8 cellular contexts compared by ENCODE assay signal in the genomic region with DNA sequence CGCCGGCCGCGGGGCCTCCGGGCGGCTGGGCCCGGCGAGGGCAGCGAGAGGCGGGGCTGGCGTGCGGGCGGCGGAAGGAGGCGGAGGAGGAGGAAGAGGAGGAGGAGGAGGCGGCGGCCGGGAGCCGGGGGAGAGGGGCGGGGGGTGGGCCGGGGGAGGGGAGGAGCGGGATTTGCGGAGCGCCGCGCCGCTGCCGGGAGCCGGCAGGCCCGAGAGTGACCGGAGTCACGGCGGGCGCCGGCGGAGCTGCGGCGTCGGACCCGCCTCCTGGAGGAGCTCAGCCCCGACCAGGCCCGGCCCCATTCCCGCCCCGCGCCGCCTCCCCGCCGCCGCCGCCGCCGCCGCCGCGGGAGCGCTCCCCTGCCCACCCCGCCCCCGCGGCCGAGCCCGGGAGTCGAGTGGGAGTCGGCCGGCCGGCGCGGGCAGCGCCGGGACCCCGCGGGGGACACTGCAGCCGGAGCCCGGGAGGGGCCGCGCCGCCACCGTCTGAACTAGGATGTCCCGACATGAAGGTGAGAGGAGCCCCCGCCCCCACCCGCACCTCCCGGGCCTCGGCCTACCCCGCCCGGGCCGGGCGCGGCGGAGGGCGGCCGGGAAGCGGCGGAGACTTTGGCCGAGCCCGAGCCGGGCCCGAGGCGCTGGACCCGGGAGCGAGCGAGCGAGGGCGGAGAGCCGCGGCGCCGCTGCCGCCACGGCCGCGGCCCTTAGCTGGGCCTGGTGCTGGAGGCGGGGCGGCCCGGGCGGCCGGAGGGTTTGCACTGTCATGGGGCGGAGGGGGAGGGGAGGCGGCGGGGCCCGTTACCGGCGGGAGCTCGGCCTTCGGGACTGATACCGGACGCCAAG. TPM values are rescaled to one million over a fixed set of nuclear protein-coding genes. Genes with fewer than 3 reads are reported as not detected.
DNase-seq lines count a peak whose midpoint lies in the region; ATAC-seq and TF ChIP-seq lines count a peak whose summit lies in the region.

KCMF1 (plus strand) TSS at position 206 of the 843 bp plus-strand sequence; CDS start at position 497, 291 bp downstream.

- ATAC-seq in GM19035 (IDR thresholded peaks at IDR 0.05; ENCODE audit: unreplicated experiment) (peak; percentile 55), HG03280 (IDR thresholded peaks at IDR 0.05; ENCODE audit: unreplicated experiment) (peak; percentile 51), PC-3 (peak; percentile 72)
- peak; percentile 76 to 77 for ATAC-seq in activated T-cell treated with anti-CD3 and anti-CD28 coated beads, Interleukin-2, amount 50 U/mL, for 4 hours

- POLR2A ChIA-PET in BJ (lab: Charles Lee) (interaction anchor here (0.6 kb wide), 2 partner anchors 11 to 13 kb away, joined by 3 to 4 read pairs; no protein-coding TSS in a partner anchor), PC-3 (lab: Charles Lee; ENCODE audit: unreplicated experiment) (interaction anchor here (0.6 to 3.2 kb wide), 7 partner anchors 13 to 82 kb away, joined by 3 to 31 read pairs (median 8); partner anchors contain the start of gene TMSB10)

- no peaks in the 10 kb centered on the region for H3K9me3 Mint-ChIP-seq in activated T-cell treated with anti-CD3 and anti-CD28 coated beads, Interleukin-2, amount 50 U/mL, for 4 hours

- peak; percentile 38 for TF ChIP-seq POLR2A in erythroblast (IDR thresholded peaks at IDR 0.05; ENCODE audit: low read length)

- H2AFZ ChIP-seq in PC-3 (ENCODE audit: low read length), result peak within 1 kb of the TSS; percentile 1; the same call in 1 of the 2 replicates

- H3K4me3 Mint-ChIP-seq in activated T-cell treated with anti-CD3 and anti-CD28 coated beads, Interleukin-2, amount 50 U/mL, for 4 hours, result peak within 1 kb of the TSS; percentile 100

- CTCF ChIA-PET in BJ (lab: Yijun Ruan, JAX) (interaction anchor here (1.0 to 2.0 kb wide), 4 partner anchors 9 to 47 kb away, joined by 3 to 4 read pairs (median 4); no protein-coding TSS in a partner anchor), PC-3 (lab: Charles Lee) (interaction anchor here (0.7 to 3.2 kb wide), 2 partner anchors 45 to 64 kb away, joined by 6 to 11 read pairs; no protein-coding TSS in a partner anchor)

- H4K20me1 ChIP-seq in PC-3 (ENCODE audit: low read length), result peaks cover 46% of the 10 kb centered on the region

- BruUV-seq in PC-3 (replicated peaks; lab: Mats Ljungman, UMichigan), result no TSS peak

- H3K4me1 ChIP-seq in PC-3 (ENCODE audit: insufficient read depth, low read length) (peaks cover 27% of the 10 kb centered on the region; the same call in 1 of the 2 replicates), mucosa of stomach (ENCODE audit: control insufficient read depth, insufficient read depth, low read length) (peaks cover 19% of the 10 kb centered on the region)

- H3K79me2 ChIP-seq in PC-3 (ENCODE audit: low read length), result peaks cover 90% of the 10 kb centered on the region

- intact Hi-C loops in PC-3 (cut with micrococcal nuclease), result no loop called here

- H3K36me3 ChIP-seq in BJ (ENCODE audit: control insufficient read depth, insufficient read depth, low read length) (peaks cover 1% of the 10 kb centered on the region; the same call in 1 of the 2 replicates), PC-3 (ENCODE audit: low read depth, low read length) (no peaks in the 10 kb centered on the region; the same call in 1 of the 2 replicates), mucosa of stomach (ENCODE audit: control insufficient read depth, insufficient read depth, low read length) (no peaks in the 10 kb centered on the region)

- no peaks in the 10 kb centered on the region for H3K9me3 ChIP-seq in PC-3 (ENCODE audit: low read length)
- H3K9me3 ChIP-seq in mucosa of stomach (ENCODE audit: control insufficient read depth, low read length), result no peaks in the 10 kb centered on the region

- peaks cover 22% of the 10 kb centered on the region for H3K36me3 Mint-ChIP-seq in activated T-cell treated with anti-CD3 and anti-CD28 coated beads, Interleukin-2, amount 50 U/mL, for 4 hours (ENCODE audit: insufficient read depth)

- H3K9ac ChIP-seq in PC-3 (ENCODE audit: low read length), result peak within 1 kb of the TSS; percentile 96
- peak within 1 kb of the TSS; percentile 99 for H3K9ac ChIP-seq in mucosa of stomach (ENCODE audit: low read length)

- peak within 1 kb of the TSS; percentile 82 for H3K27ac ChIP-seq in PC-3 (ENCODE audit: low read length)

- H3K4me2 ChIP-seq in PC-3 (ENCODE audit: low read length), result peak within 1 kb of the TSS; percentile 86

- H3K4me3 ChIP-seq in BJ (ENCODE audit: low read depth, low read length), result peak within 1 kb of the TSS; percentile 53
- peak within 1 kb of the TSS; percentile 82 for H3K4me3 ChIP-seq in PC-3 (ENCODE audit: low read length)
- peak within 1 kb of the TSS; percentile 91 for H3K4me3 ChIP-seq in mucosa of stomach (ENCODE audit: low read length)

- no peaks in the 10 kb centered on the region for H3K27me3 Mint-ChIP-seq in activated T-cell treated with anti-CD3 and anti-CD28 coated beads, Interleukin-2, amount 50 U/mL, for 4 hours (ENCODE audit: low read depth)

- peaks cover 49% of the 10 kb centered on the region for H3K4me1 Mint-ChIP-seq in activated T-cell treated with anti-CD3 and anti-CD28 coated beads, Interleukin-2, amount 50 U/mL, for 4 hours (ENCODE audit: low read depth)

- DNase-seq in BJ (ENCODE audit: low read depth) (no peak), PC-3 (peak; percentile 75), erythroblast (lab: John Stamatoyannopoulos, UW) (peak; percentile 83 to 90)
- DNase-seq in activated T-cell treated with anti-CD3 and anti-CD28 coated beads, Interleukin-2, amount 50 U/mL, for 4 hours, result peak; percentile 69
- DNase-seq in stimulated activated CD8-positive, alpha-beta memory T cell treated with anti-CD3 and anti-CD28 coated beads, Interleukin-7, amount 100 ng/mL, for 1 hour (ENCODE audit: low read depth in 2 of 2), result peak; percentile 32 to 45

- TF ChIP-seq CTCF in BJ (IDR thresholded peaks at IDR 0.05; ENCODE audit: insufficient read depth, low read depth, low read length) (no peak), PC-3 (conservative IDR thresholded peaks at IDR 0.05; ENCODE audit: low read depth, low read length) (no peak)

- H3K9me2 ChIP-seq in PC-3 (replicated peaks; ENCODE audit: low read length), result no peaks in the 10 kb centered on the region

- no peaks in the 10 kb centered on the region for H3K27me3 ChIP-seq in BJ (ENCODE audit: control insufficient read depth, insufficient read depth, low read length)
- H3K27me3 ChIP-seq in PC-3 (ENCODE audit: low read length), result no peaks in the 10 kb centered on the region
- H3K27me3 ChIP-seq in mucosa of stomach (ENCODE audit: control insufficient read depth, insufficient read depth, low read length), result no peaks in the 10 kb centered on the region

- H3F3A ChIP-seq in PC-3 (ENCODE audit: low read length, unreplicated experiment), result no peaks in the 10 kb centered on the region

RNA-seq across cellular contexts. Expression of gene KCMF1, which starts in this region (rescaled TPM):
- polyA plus RNA-seq in BJ (2011; rRNA removed), result 83.3 and 146 TPM in 2 replicates
- 70.7 and 74.4 TPM in 2 replicates for polyA minus RNA-seq in BJ (2011; rRNA and poly(A)+ RNA removed)
- total RNA-seq in PC-3 (2014; rRNA removed), result 62.1 and 73.6 TPM in 2 replicates
- 100 to 1,000 TPM; 131 to 153 (median 137) TPM for total RNA-seq in activated T-cell treated with anti-CD3 and anti-CD28 coated beads, Interleukin-2, amount 50 U/mL, for 4 hours
